In genomic region chr3:49358884-49359225, GRCh38 we compare ENCODE assay signal across 8 cellular contexts. TPM values are rescaled to one million over a fixed set of nuclear protein-coding genes. Genes with fewer than 3 reads are reported as not detected.
A peak's percentile ranks its signal among the peaks of the same experiment; 100 is the strongest.
DNase-seq lines count a peak whose midpoint lies in the region; ATAC-seq, FAIRE-seq and TF ChIP-seq lines count a peak whose summit lies in the region.

No MANE protein-coding gene starts in this region.

- H4K20me1 ChIP-seq in keratinocyte (ENCODE audit: control insufficient read depth, extremely low read depth, insufficient read depth, low read length), result no peaks in the 10 kb centered on the region

- H3K27me3 Mint-ChIP-seq in CD4-positive, CD25-positive, alpha-beta regulatory T cell, result no peaks in the 10 kb centered on the region
- H3K27me3 Mint-ChIP-seq in activated T-helper 2 cell treated with anti-CD3 and anti-CD28 coated beads, Interferon-gamma antibody, Interleukin-2, Interleukin-4, amounts not matched to agents 10 μg/mL and 5 μg/mL and 100 μg/mL, durations not matched to agents 14 hours and 24 hours and 36 hours (ENCODE audit: low read depth), result no peaks in the 10 kb centered on the region

- CTCF ChIA-PET in HEK293 (lab: Yijun Ruan, JAX), result interaction anchor here (0.7 to 1.0 kb wide), 2 partner anchors 17 to 19 kb away, joined by 3 to 5 read pairs; partner anchors contain the start of gene USP4

- H3K4me1 ChIP-seq in CD4-positive, CD25-positive, alpha-beta regulatory T cell (ENCODE audit: control insufficient read depth, insufficient read depth, low read length, poor library complexity, severe bottlenecking), result peaks cover 26% of the 10 kb centered on the region
- H3K4me1 ChIP-seq in HEK293 (ENCODE audit: control insufficient read depth, insufficient read depth, low read length) (peaks cover 7% of the 10 kb centered on the region), keratinocyte (ENCODE audit: control insufficient read depth, extremely low read depth, insufficient read depth, low read length) (peaks cover 33% of the 10 kb centered on the region), thymus (ENCODE audit: control insufficient read depth, insufficient read depth, low read length) (no peaks in the 10 kb centered on the region)

- H3K9me1 ChIP-seq in keratinocyte (ENCODE audit: control insufficient read depth, extremely low read depth, insufficient read depth, low read length), result peaks cover 2% of the 10 kb centered on the region

- intact Hi-C loops in activated T-helper 2 cell treated with anti-CD3 and anti-CD28 coated beads, Interferon-gamma antibody, Interleukin-2, Interleukin-4, amounts not matched to agents 10 μg/mL and 5 μg/mL and 100 μg/mL, durations not matched to agents 14 hours and 24 hours and 36 hours (cut with micrococcal nuclease), result loop anchor here (1.0 to 5.0 kb wide), 4 partner anchors 19 to 90 kb away; partner anchors contain the start of genes C3orf62, RHOA and USP4
- intact Hi-C loops in posterior cingulate gyrus (cut with DNase I), result loop anchor here (1.0 kb wide), 1 partner anchor 52 kb away; the partner anchor contains the start of gene RHOA

- peak in 1 of 2 donors; percentile 1 for ATAC-seq in CD4-positive, CD25-positive, alpha-beta regulatory T cell (ENCODE audit: low read depth in 2 of 2)
- no peak for ATAC-seq in GM21526 (IDR thresholded peaks at IDR 0.05; ENCODE audit: low FRiP score, unreplicated experiment)

- TF ChIP-seq CTCF in HEK293 (tag by site-specific recombination; IDR thresholded peaks at IDR 0.05), result no peak
- TF ChIP-seq CTCF in keratinocyte (optimal IDR thresholded peaks at IDR 0.05 in 1 of 3, IDR thresholded peaks at IDR 0.05 in 1 of 3, conservative IDR thresholded peaks at IDR 0.05 in 1 of 3; ENCODE audit: extremely low read depth in 1 of 3, insufficient read depth in 2 of 3, low read length in 3 of 3), result no peak

- peak overlapping the region; percentile 73 for H3K4me2 ChIP-seq in keratinocyte (ENCODE audit: control insufficient read depth, extremely low read depth, insufficient read depth, low read depth, low read length)

- peak overlapping the region; percentile 83 for H3K27ac ChIP-seq in CD4-positive, CD25-positive, alpha-beta regulatory T cell (ENCODE audit: insufficient read depth, low read length, poor library complexity, severe bottlenecking)
- peak overlapping the region; percentile 91 for H3K27ac ChIP-seq in HEK293 (ENCODE audit: extremely low read depth, low read depth, low read length)
- peak overlapping the region; percentile 79 for H3K27ac ChIP-seq in keratinocyte (ENCODE audit: control insufficient read depth, insufficient read depth, low read length)
- H3K27ac ChIP-seq in thymus (ENCODE audit: low read depth), result peak overlapping the region; percentile 94

- H3K9me3 ChIP-seq in CD4-positive, CD25-positive, alpha-beta regulatory T cell (ENCODE audit: control insufficient read depth in 2 of 2, low read length in 2 of 2), result no peaks in the 10 kb centered on the region
- H3K9me3 ChIP-seq in HEK293 (ENCODE audit: control insufficient read depth, insufficient read depth, low read depth, low read length) (no peaks in the 10 kb centered on the region), keratinocyte (ENCODE audit: control insufficient read depth, low read depth, low read length) (no peaks in the 10 kb centered on the region), thymus (ENCODE audit: control insufficient read depth) (no peaks in the 10 kb centered on the region)

- peaks cover 17% of the 10 kb centered on the region for H3K36me3 Mint-ChIP-seq in CD4-positive, CD25-positive, alpha-beta regulatory T cell
- H3K36me3 Mint-ChIP-seq in activated T-helper 2 cell treated with anti-CD3 and anti-CD28 coated beads, Interferon-gamma antibody, Interleukin-2, Interleukin-4, amounts not matched to agents 10 μg/mL and 5 μg/mL and 100 μg/mL, durations not matched to agents 14 hours and 24 hours and 36 hours (ENCODE audit: low read depth), result peaks cover 77% of the 10 kb centered on the region

- no peaks in the 10 kb centered on the region for H3K9me3 Mint-ChIP-seq in CD4-positive, CD25-positive, alpha-beta regulatory T cell
- H3K9me3 Mint-ChIP-seq in activated T-helper 2 cell treated with anti-CD3 and anti-CD28 coated beads, Interferon-gamma antibody, Interleukin-2, Interleukin-4, amounts not matched to agents 10 μg/mL and 5 μg/mL and 100 μg/mL, durations not matched to agents 14 hours and 24 hours and 36 hours, result no peaks in the 10 kb centered on the region

- 69% methylated on average over 3 of the region's 3 CpGs for WGBS in thymus

- H3K4me3 Mint-ChIP-seq in CD4-positive, CD25-positive, alpha-beta regulatory T cell, result peak overlapping the region; percentile 89 to 95 (median 94)
- H3K4me3 Mint-ChIP-seq in activated T-helper 2 cell treated with anti-CD3 and anti-CD28 coated beads, Interferon-gamma antibody, Interleukin-2, Interleukin-4, amounts not matched to agents 10 μg/mL and 5 μg/mL and 100 μg/mL, durations not matched to agents 14 hours and 24 hours and 36 hours (ENCODE audit: low read depth), result peak overlapping the region; percentile 97

- H2AFZ ChIP-seq in keratinocyte (ENCODE audit: control insufficient read depth, low read length), result no peak overlapping the region

- H3K27me3 ChIP-seq in CD4-positive, CD25-positive, alpha-beta regulatory T cell (ENCODE audit: control insufficient read depth, insufficient read depth, low read length), result no peaks in the 10 kb centered on the region
- H3K27me3 ChIP-seq in keratinocyte (ENCODE audit: control insufficient read depth, extremely low read depth, insufficient read depth, low read length) (no peaks in the 10 kb centered on the region), thymus (ENCODE audit: control insufficient read depth, insufficient read depth) (no peaks in the 10 kb centered on the region)

- H3K4me3 ChIP-seq in CD4-positive, CD25-positive, alpha-beta regulatory T cell (ENCODE audit: low read depth, low read length), result no peak overlapping the region
- H3K4me3 ChIP-seq in HEK293 (ENCODE audit: low read depth, low read length) (peak overlapping the region; percentile 68), keratinocyte (ENCODE audit: control insufficient read depth in 2 of 3, extremely low read depth in 1 of 3, insufficient read depth in 2 of 3, low read depth in 1 of 3, low read length in 3 of 3) (peak overlapping the region; percentile 59 to 66 (median 65)), thymus (ENCODE audit: low read length) (peak overlapping the region; percentile 76)

- H3K79me2 ChIP-seq in keratinocyte (ENCODE audit: control insufficient read depth, insufficient read depth, low read length), result peaks cover 27% of the 10 kb centered on the region

- DNase-seq in CD4-positive, CD25-positive, alpha-beta regulatory T cell, result no peak
- no peak for DNase-seq in activated T-helper 2 cell treated with anti-CD3 and anti-CD28 coated beads, Interferon-gamma antibody, Interleukin-2, Interleukin-4, amounts not matched to agents 10 μg/mL and 5 μg/mL and 100 μg/mL, durations not matched to agents 14 hours and 24 hours and 36 hours (ENCODE audit: low spot score)
- DNase-seq in keratinocyte (ENCODE audit: low read depth, low spot score), result no peak
- no peak for DNase-seq in posterior cingulate gyrus
- DNase-seq in GM19240 (ENCODE audit: insufficient read length, low spot score), result no peak

- peaks cover 0 to 30% (median 20%) of the 10 kb centered on the region in 4 donors for H3K4me1 Mint-ChIP-seq in CD4-positive, CD25-positive, alpha-beta regulatory T cell
- peaks cover 19% of the 10 kb centered on the region for H3K4me1 Mint-ChIP-seq in activated T-helper 2 cell treated with anti-CD3 and anti-CD28 coated beads, Interferon-gamma antibody, Interleukin-2, Interleukin-4, amounts not matched to agents 10 μg/mL and 5 μg/mL and 100 μg/mL, durations not matched to agents 14 hours and 24 hours and 36 hours (ENCODE audit: low read depth)

- dilution Hi-C loops in keratinocyte (cut with MboI; ENCODE audit: extremely low pct_ligation_motif_present, low sequenced_read_pairs), result no loop called here

- no peak for FAIRE-seq in keratinocyte (lab: Jason Lieb, UNC)

- POLR2A ChIA-PET in HEK293 (lab: Yijun Ruan, JAX), result interaction anchor here (0.7 to 3.0 kb wide), 7 partner anchors 19 to 337 kb away, joined by 3 to 30 read pairs (median 4); partner anchors contain the start of genes NDUFAF3, NICN1, RHOA and USP4

- peak overlapping the region; percentile 83 to 93 (median 85) for H3K27ac Mint-ChIP-seq in CD4-positive, CD25-positive, alpha-beta regulatory T cell
- H3K27ac Mint-ChIP-seq in activated T-helper 2 cell treated with anti-CD3 and anti-CD28 coated beads, Interferon-gamma antibody, Interleukin-2, Interleukin-4, amounts not matched to agents 10 μg/mL and 5 μg/mL and 100 μg/mL, durations not matched to agents 14 hours and 24 hours and 36 hours, result peak overlapping the region; percentile 86

- peak overlapping the region; percentile 78 for H3K9ac ChIP-seq in keratinocyte (ENCODE audit: control insufficient read depth, extremely low read depth, insufficient read depth, low read length)

- H3K36me3 ChIP-seq in CD4-positive, CD25-positive, alpha-beta regulatory T cell (ENCODE audit: control insufficient read depth, insufficient read depth, low read length), result peaks cover 33% of the 10 kb centered on the region
- H3K36me3 ChIP-seq in HEK293 (ENCODE audit: control insufficient read depth in 2 of 2, insufficient read depth in 1 of 2, low read length in 2 of 2), result peaks cover 6 to 64% of the 10 kb centered on the region in 2 experiments; a peak in 2 of 3 replicates
- peaks cover 29 to 38% of the 10 kb centered on the region in 2 experiments for H3K36me3 ChIP-seq in keratinocyte (ENCODE audit: control insufficient read depth in 2 of 2, extremely low read depth in 1 of 2, insufficient read depth in 2 of 2, low read length in 2 of 2)
- H3K36me3 ChIP-seq in thymus (ENCODE audit: control insufficient read depth, insufficient read depth), result peaks cover 57% of the 10 kb centered on the region

RNA-seq across cellular contexts. Expression of gene GPX1, which starts 0.7 kb away (rescaled TPM):
- total RNA-seq in CD4-positive, CD25-positive, alpha-beta regulatory T cell, result 74.1 TPM
- 100 to 1,000 TPM; 238 to 304 (median 244) TPM for polyA plus RNA-seq in CD4-positive, CD25-positive, alpha-beta regulatory T cell
- total RNA-seq in activated T-helper 2 cell treated with anti-CD3 and anti-CD28 coated beads, Interferon-gamma antibody, Interleukin-2, Interleukin-4, amounts not matched to agents 10 μg/mL and 5 μg/mL and 100 μg/mL, durations not matched to agents 14 hours and 24 hours and 36 hours, result 168 and 173 TPM in 2 replicates
- 395 to 588 TPM (median 427 TPM) in 3 replicates for polyA plus RNA-seq in keratinocyte
- polyA plus RNA-seq in keratinocyte (2011; ENCODE audit: low read depth), result 59.1 TPM
- polyA plus RNA-seq in keratinocyte (2011; cell fraction: cytosol; rRNA removed), result 410 and 894 TPM in 2 replicates
- 137 and 206 TPM in 2 replicates for polyA plus RNA-seq in keratinocyte (2011; cell fraction: nucleus; rRNA removed)
- 197 and 503 TPM in 2 replicates for polyA plus RNA-seq in keratinocyte (2012; ENCODE audit: low replicate concordance)
- 126 to 280 TPM (median 176 TPM) in 3 replicates for polyA minus RNA-seq in keratinocyte
- polyA minus RNA-seq in keratinocyte (2011; cell fraction: cytosol; rRNA and poly(A)+ RNA removed), result 674 TPM
- polyA minus RNA-seq in keratinocyte (2011; cell fraction: nucleus; rRNA and poly(A)+ RNA removed), result 67.9 and 72.7 TPM in 2 replicates
- polyA plus RNA-seq in thymus, result 384 TPM

RNA-seq across cellular contexts. Expression of gene USP4, which starts 19.0 kb away (rescaled TPM):
- 122 TPM for total RNA-seq in CD4-positive, CD25-positive, alpha-beta regulatory T cell
- 10 to 100 TPM; 58.2 to 64.7 (median 59.3) TPM for polyA plus RNA-seq in CD4-positive, CD25-positive, alpha-beta regulatory T cell
- total RNA-seq in activated T-helper 2 cell treated with anti-CD3 and anti-CD28 coated beads, Interferon-gamma antibody, Interleukin-2, Interleukin-4, amounts not matched to agents 10 μg/mL and 5 μg/mL and 100 μg/mL, durations not matched to agents 14 hours and 24 hours and 36 hours, result 78.6 and 82.7 TPM in 2 replicates
- polyA plus RNA-seq in keratinocyte (39.5 to 47.8 TPM (median 45.6 TPM) in 3 replicates), thymus (57.8 TPM)
- polyA plus RNA-seq in keratinocyte (2011; ENCODE audit: low read depth), result 53.6 TPM
- 27.7 and 33.1 TPM in 2 replicates for polyA plus RNA-seq in keratinocyte (2011; cell fraction: cytosol; rRNA removed)
- 65.0 and 69.3 TPM in 2 replicates for polyA plus RNA-seq in keratinocyte (2011; cell fraction: nucleus; rRNA removed)
- polyA plus RNA-seq in keratinocyte (2012; ENCODE audit: low replicate concordance), result 33.5 and 38.5 TPM in 2 replicates
- 56.3 to 101 TPM (median 82.3 TPM) in 3 replicates for polyA minus RNA-seq in keratinocyte
- 25.9 TPM for polyA minus RNA-seq in keratinocyte (2011; cell fraction: cytosol; rRNA and poly(A)+ RNA removed)
- polyA minus RNA-seq in keratinocyte (2011; cell fraction: nucleus; rRNA and poly(A)+ RNA removed), result 30.4 and 60.2 TPM in 2 replicates

RNA-seq across cellular contexts. Expression of gene RHOA, which starts 52.9 kb away (rescaled TPM):
- total RNA-seq in CD4-positive, CD25-positive, alpha-beta regulatory T cell, result 319 TPM
- 100 to 1,000 TPM; 602 to 818 (median 680) TPM for polyA plus RNA-seq in CD4-positive, CD25-positive, alpha-beta regulatory T cell
- 425 and 428 TPM in 2 replicates for total RNA-seq in activated T-helper 2 cell treated with anti-CD3 and anti-CD28 coated beads, Interferon-gamma antibody, Interleukin-2, Interleukin-4, amounts not matched to agents 10 μg/mL and 5 μg/mL and 100 μg/mL, durations not matched to agents 14 hours and 24 hours and 36 hours
- polyA plus RNA-seq in keratinocyte, result 216 to 588 TPM (median 332 TPM) in 3 replicates
- polyA plus RNA-seq in keratinocyte (2011; ENCODE audit: low read depth), result 345 TPM
- 429 and 562 TPM in 2 replicates for polyA plus RNA-seq in keratinocyte (2011; cell fraction: cytosol; rRNA removed)
- 205 and 231 TPM in 2 replicates for polyA plus RNA-seq in keratinocyte (2011; cell fraction: nucleus; rRNA removed)
- polyA plus RNA-seq in keratinocyte (2012; ENCODE audit: low replicate concordance), result 463 and 476 TPM in 2 replicates
- polyA minus RNA-seq in keratinocyte, result 394 to 579 TPM (median 534 TPM) in 3 replicates
- 567 TPM for polyA minus RNA-seq in keratinocyte (2011; cell fraction: cytosol; rRNA and poly(A)+ RNA removed)
- polyA minus RNA-seq in keratinocyte (2011; cell fraction: nucleus; rRNA and poly(A)+ RNA removed), result 109 and 169 TPM in 2 replicates
- polyA plus RNA-seq in thymus, result 368 TPM

RNA-seq across cellular contexts. Expression of gene TCTA, which starts 53.4 kb away (rescaled TPM):
- 27.6 TPM for total RNA-seq in CD4-positive, CD25-positive, alpha-beta regulatory T cell
- 10 to 100 TPM; 33.5 to 39.7 (median 34.1) TPM for polyA plus RNA-seq in CD4-positive, CD25-positive, alpha-beta regulatory T cell
- 18.9 and 19.4 TPM in 2 replicates for total RNA-seq in activated T-helper 2 cell treated with anti-CD3 and anti-CD28 coated beads, Interferon-gamma antibody, Interleukin-2, Interleukin-4, amounts not matched to agents 10 μg/mL and 5 μg/mL and 100 μg/mL, durations not matched to agents 14 hours and 24 hours and 36 hours
- polyA plus RNA-seq in keratinocyte (16.5 to 21.2 TPM (median 20.4 TPM) in 3 replicates), thymus (24.5 TPM)
- 0.60 TPM for polyA plus RNA-seq in keratinocyte (2011; ENCODE audit: low read depth)
- polyA plus RNA-seq in keratinocyte (2011; cell fraction: cytosol; rRNA removed), result 22.7 and 22.8 TPM in 2 replicates
- polyA plus RNA-seq in keratinocyte (2011; cell fraction: nucleus; rRNA removed), result 10.8 and 13.8 TPM in 2 replicates
- 6.7 and 11.8 TPM in 2 replicates for polyA plus RNA-seq in keratinocyte (2012; ENCODE audit: low replicate concordance)
- polyA minus RNA-seq in keratinocyte, result 10.8 to 13.7 TPM (median 12.8 TPM) in 3 replicates
- polyA minus RNA-seq in keratinocyte (2011; cell fraction: cytosol; rRNA and poly(A)+ RNA removed), result 9.2 TPM
- polyA minus RNA-seq in keratinocyte (2011; cell fraction: nucleus; rRNA and poly(A)+ RNA removed), result 3.6 and 8.1 TPM in 2 replicates
